In genomic region chr19:42327381-42327780, GRCh38 we compare ENCODE assay signal across 18 cellular contexts. TPM values are rescaled to one million over a fixed set of nuclear protein-coding genes. Genes with fewer than 3 reads are reported as not detected.
DNase-seq lines count a peak whose midpoint lies in the region; ATAC-seq and TF ChIP-seq lines count a peak whose summit lies in the region.
"Had no signal": no experiment of that assay in that cellular context is flagged by ENCODE, and none has a peak within 500 bp of the region (broad histone marks: within the 10 kb centered on the region; RNA-seq: fewer than 3 reads in every experiment).

No MANE protein-coding gene starts in this region.

- no peak for TF ChIP-seq CTCF in PC-3 (conservative IDR thresholded peaks at IDR 0.05; ENCODE audit: low read depth, low read length)
- TF ChIP-seq CTCF in fibroblast of the aortic adventitia (IDR thresholded peaks at IDR 0.05; ENCODE audit: insufficient read depth, low read length), result no peak
- no peak for TF ChIP-seq CTCF in progenitor cell of endocrine pancreas (IDR thresholded peaks at IDR 0.05; ENCODE audit: unreplicated experiment)
- no peak for TF ChIP-seq CTCF in CD8-positive, alpha-beta T cell (IDR thresholded peaks at IDR 0.05)

- peak overlapping the region; percentile 85; the same call in 1 of the 2 replicates for H3K4me3 ChIP-seq in HAP-1
- H3K4me3 ChIP-seq in PC-3 (ENCODE audit: low read length), result no peak overlapping the region; the same call in 1 of the 2 replicates
- peak overlapping the region; percentile 10 for H3K4me3 ChIP-seq in fibroblast of the aortic adventitia (ENCODE audit: low read depth, low read length)
- no peak overlapping the region for H3K4me3 ChIP-seq in CD8-positive, alpha-beta T cell (ENCODE audit: low read depth, low read length)
- H3K4me3 ChIP-seq: mucosa of descending colon, Peyer's patch had no signal

- peak overlapping the region; percentile 83 for H3K4me3 Mint-ChIP-seq in progenitor cell of endocrine pancreas (ENCODE audit: low read depth)
- H3K4me3 Mint-ChIP-seq in CD8-positive, alpha-beta T cell, result no peak overlapping the region

- CTCF ChIA-PET in PC-3 (lab: Charles Lee), result no interaction called here
- CTCF ChIA-PET in CD8-positive, alpha-beta T cell (lab: Charles Lee), result interaction anchor here (1.3 to 1.7 kb wide), 4 partner anchors 35 to 219 kb away, joined by 3 to 10 read pairs (median 3); no protein-coding TSS in a partner anchor

- H3K36me3 Mint-ChIP-seq in progenitor cell of endocrine pancreas (ENCODE audit: insufficient read depth), result no peaks in the 10 kb centered on the region
- peaks cover 3% of the 10 kb centered on the region for H3K36me3 Mint-ChIP-seq in CD8-positive, alpha-beta T cell

- H3F3A ChIP-seq in PC-3 (ENCODE audit: low read length, unreplicated experiment), result no peaks in the 10 kb centered on the region

- POLR2A ChIA-PET in PC-3 (lab: Charles Lee; ENCODE audit: unreplicated experiment), result no interaction called here
- POLR2A ChIA-PET in CD8-positive, alpha-beta T cell (lab: Charles Lee), result interaction anchor here (0.7 kb wide), 1 partner anchor 69 kb away, joined by 3 read pairs; no protein-coding TSS in a partner anchor

- no TSS peak for BruUV-seq in PC-3 (replicated peaks; lab: Mats Ljungman, UMichigan)

- H3K79me2 ChIP-seq in PC-3 (ENCODE audit: low read length), result peaks cover 34% of the 10 kb centered on the region

- H3K36me3 ChIP-seq in HAP-1 (replicated peaks) (peaks cover 3% of the 10 kb centered on the region; the same call in 1 of the 2 replicates), PC-3 (ENCODE audit: low read depth, low read length) (no peaks in the 10 kb centered on the region)
- H3K36me3 ChIP-seq in CD8-positive, alpha-beta T cell (ENCODE audit: insufficient read depth, low read length), result no peaks in the 10 kb centered on the region
- H3K36me3 ChIP-seq: Peyer's patch had no signal

- peaks cover 19% of the 10 kb centered on the region for H3K27me3 Mint-ChIP-seq in progenitor cell of endocrine pancreas
- peaks cover 12% of the 10 kb centered on the region for H3K27me3 Mint-ChIP-seq in CD8-positive, alpha-beta T cell (ENCODE audit: low read depth)

- peak overlapping the region; percentile 97 for H3K4me2 ChIP-seq in PC-3 (ENCODE audit: low read length)

- H4K20me1 ChIP-seq in PC-3 (ENCODE audit: low read length), result no peaks in the 10 kb centered on the region

- H3K9ac ChIP-seq in PC-3 (ENCODE audit: low read length), result no peak overlapping the region

- no peak overlapping the region for H2AFZ ChIP-seq in PC-3 (ENCODE audit: low read length)

- no peak overlapping the region for H3K27ac Mint-ChIP-seq in progenitor cell of endocrine pancreas
- H3K27ac Mint-ChIP-seq in CD8-positive, alpha-beta T cell, result no peak overlapping the region
- H3K27ac Mint-ChIP-seq: activated naive CD4-positive, alpha-beta T cell treated with anti-CD3 and anti-CD28 coated beads for 36 hours had no signal

- H3K9me3 ChIP-seq in HAP-1 (no peaks in the 10 kb centered on the region), PC-3 (ENCODE audit: low read length) (no peaks in the 10 kb centered on the region)
- no peaks in the 10 kb centered on the region for H3K9me3 ChIP-seq in CD8-positive, alpha-beta T cell (ENCODE audit: low read length)
- H3K9me3 ChIP-seq: mucosa of descending colon, Peyer's patch had no signal

- H3K9me2 ChIP-seq in PC-3 (replicated peaks; ENCODE audit: low read length), result no peaks in the 10 kb centered on the region

- H3K4me1 ChIP-seq in HAP-1 (peaks cover 10% of the 10 kb centered on the region), PC-3 (ENCODE audit: insufficient read depth, low read length) (peaks cover 8% of the 10 kb centered on the region)
- peaks cover 12% of the 10 kb centered on the region for H3K4me1 ChIP-seq in CD8-positive, alpha-beta T cell (ENCODE audit: insufficient read depth, low read length)

- H3K27me3 ChIP-seq in HAP-1 (ENCODE audit: low read depth) (no peaks in the 10 kb centered on the region), PC-3 (ENCODE audit: low read length) (no peaks in the 10 kb centered on the region)
- peaks cover 4% of the 10 kb centered on the region for H3K27me3 ChIP-seq in CD8-positive, alpha-beta T cell (ENCODE audit: insufficient read depth, low read length)

- ATAC-seq in PC-3 (no peak), GM18858 (IDR thresholded peaks at IDR 0.05; ENCODE audit: unreplicated experiment) (no peak)
- ATAC-seq in CD8-positive, alpha-beta T cell, result no peak
- ATAC-seq in stimulated activated naive CD8-positive, alpha-beta T cell treated with anti-CD3 and anti-CD28 coated beads, Interleukin-15, Interleukin-2, amounts not matched to agents 100 U/mL and 50 U/mL, for 24 hours, result no peak
- ATAC-seq: mucosa of descending colon had no signal

- H3K27ac ChIP-seq in PC-3 (ENCODE audit: low read length), result no peak overlapping the region
- no peak overlapping the region for H3K27ac ChIP-seq in CD8-positive, alpha-beta T cell (ENCODE audit: low read depth, low read length)
- H3K27ac ChIP-seq: Peyer's patch had no signal

- no peaks in the 10 kb centered on the region for H3K9me3 Mint-ChIP-seq in progenitor cell of endocrine pancreas (ENCODE audit: low read depth)
- H3K9me3 Mint-ChIP-seq in CD8-positive, alpha-beta T cell, result no peaks in the 10 kb centered on the region
- H3K9me3 Mint-ChIP-seq: activated naive CD4-positive, alpha-beta T cell treated with anti-CD3 and anti-CD28 coated beads for 36 hours had no signal

- in situ Hi-C loops in HAP-1 (cut with MboI; ENCODE audit: low sequenced_read_pairs), result no loop called here

- H3K4me1 Mint-ChIP-seq in progenitor cell of endocrine pancreas (ENCODE audit: low read depth), result peaks cover 17% of the 10 kb centered on the region
- peaks cover 24% of the 10 kb centered on the region for H3K4me1 Mint-ChIP-seq in CD8-positive, alpha-beta T cell (ENCODE audit: low read depth)

- DNase-seq in HAP-1 (ENCODE audit: low spot score in 2 of 2) (no peak), PC-3 (no peak), fibroblast of the aortic adventitia (ENCODE audit: low read depth) (no peak), progenitor cell of endocrine pancreas (ENCODE audit: low spot score, unreplicated experiment) (no peak)
- DNase-seq in CD8-positive, alpha-beta T cell, result no peak
- DNase-seq in stimulated activated naive CD8-positive, alpha-beta T cell treated with anti-CD3 and anti-CD28 coated beads, Interleukin-15, Interleukin-2, amounts not matched to agents 100 U/mL and 50 U/mL, for 24 hours, result no peak
- DNase-seq: activated CD4-positive, alpha-beta T cell treated with anti-CD3 and anti-CD28 coated beads, Interleukin-2, amount 50 U/mL, for 1 hour; activated naive CD4-positive, alpha-beta T cell treated with anti-CD3 and anti-CD28 coated beads for 36 hours; DMS 273 treated with DMSO at 0.1 percent for 48 hours; kidney; mucosa of descending colon; NCI-H1436; NCI-H2171; Peyer's patch; stimulated activated CD4-positive, alpha-beta T cell treated with anti-CD3 and anti-CD28 coated beads, Interleukin-4, amount 100 ng/mL, for 4 hours had no signal

- intact Hi-C loops in PC-3 (cut with micrococcal nuclease), result no loop called here
- intact Hi-C loops in CD8-positive, alpha-beta T cell (cut with DNase I, micrococcal nuclease), result loop anchor here in 1 of 2 experiments (5.0 kb wide), 3 partner anchors 70 to 1980 kb away; partner anchors contain the start of genes C19orf47 and PLD3

RNA-seq across cellular contexts. Expression of gene MEGF8, which starts 1.9 kb away (rescaled TPM):
- total RNA-seq in PC-3 (2014; rRNA removed) (7.7 and 12.2 TPM in 2 replicates), fibroblast of the aortic adventitia (ENCODE audit: low replicate concordance) (20.0 and 28.5 TPM in 2 replicates), progenitor cell of endocrine pancreas (51.9 and 61.7 TPM in 2 replicates)
- 1 to 10 TPM; 5.2 to 5.9 TPM for total RNA-seq in CD8-positive, alpha-beta T cell

RNA-seq across cellular contexts. Expression of gene TMEM145, which starts 14.3 kb away (rescaled TPM):
- 0.29 and 0.69 TPM in 2 replicates for total RNA-seq in PC-3 (2014; rRNA removed)
- total RNA-seq in fibroblast of the aortic adventitia (ENCODE audit: low replicate concordance), result not detected in 2 replicates
- 1.9 and 2.0 TPM in 2 replicates for total RNA-seq in progenitor cell of endocrine pancreas
- not detected for total RNA-seq in CD8-positive, alpha-beta T cell
- total RNA-seq: activated naive CD4-positive, alpha-beta T cell treated with anti-CD3 and anti-CD28 coated beads for 36 hours; kidney; Peyer's patch; subcutaneous adipose tissue had no signal

RNA-seq across cellular contexts. Expression of gene PAFAH1B3, which starts 25.0 kb away (rescaled TPM):
- total RNA-seq in PC-3 (2014; rRNA removed) (not detected in 2 replicates), fibroblast of the aortic adventitia (ENCODE audit: low replicate concordance) (23.0 and 28.2 TPM in 2 replicates), progenitor cell of endocrine pancreas (144 and 157 TPM in 2 replicates)
- 10 to 100 TPM; 10.1 to 13.5 TPM for total RNA-seq in CD8-positive, alpha-beta T cell

RNA-seq across cellular contexts. Expression of gene PRR19, which starts 25.4 kb away (rescaled TPM):
- total RNA-seq in PC-3 (2014; rRNA removed) (not detected in 2 replicates), fibroblast of the aortic adventitia (ENCODE audit: low replicate concordance) (0.90 and 1.1 TPM in 2 replicates), progenitor cell of endocrine pancreas (3.2 and 3.4 TPM in 2 replicates)
- under 1 TPM in 1 of 2 experiments, not detected in 1; 0.19 TPM for total RNA-seq in CD8-positive, alpha-beta T cell
- total RNA-seq: skeletal muscle tissue had no signal

RNA-seq across cellular contexts. Expression of gene CIC, which starts 58.3 kb away (rescaled TPM):
- 9.8 and 21.4 TPM in 2 replicates for total RNA-seq in PC-3 (2014; rRNA removed)
- 35.3 and 36.1 TPM in 2 replicates for total RNA-seq in fibroblast of the aortic adventitia (ENCODE audit: low replicate concordance)
- total RNA-seq in progenitor cell of endocrine pancreas, result 86.0 and 87.2 TPM in 2 replicates
- 100 to 1,000 TPM; 111 to 112 TPM for total RNA-seq in CD8-positive, alpha-beta T cell

Comparison
In these comparisons a context has a peak if more than half of its experiments do, and no peak if none do; other contexts are left out.
1. H3K4me3 ChIP-seq: peak in HAP-1 (single experiment) and fibroblast of the aortic adventitia (single experiment); none in PC-3 (single experiment) and CD8-positive, alpha-beta T cell (single experiment).
2. RNA of gene PAFAH1B3, which starts 25.0 kb away (total RNA-seq): 144 to 157 TPM in progenitor cell of endocrine pancreas, 23.0 to 28.2 TPM in fibroblast of the aortic adventitia and 10.1 to 13.5 TPM in CD8-positive, alpha-beta T cell; not detected in PC-3; every median in the first group is over 10 times any median in the second.